23 cellular contexts compared by ENCODE assay signal in the genomic region with DNA sequence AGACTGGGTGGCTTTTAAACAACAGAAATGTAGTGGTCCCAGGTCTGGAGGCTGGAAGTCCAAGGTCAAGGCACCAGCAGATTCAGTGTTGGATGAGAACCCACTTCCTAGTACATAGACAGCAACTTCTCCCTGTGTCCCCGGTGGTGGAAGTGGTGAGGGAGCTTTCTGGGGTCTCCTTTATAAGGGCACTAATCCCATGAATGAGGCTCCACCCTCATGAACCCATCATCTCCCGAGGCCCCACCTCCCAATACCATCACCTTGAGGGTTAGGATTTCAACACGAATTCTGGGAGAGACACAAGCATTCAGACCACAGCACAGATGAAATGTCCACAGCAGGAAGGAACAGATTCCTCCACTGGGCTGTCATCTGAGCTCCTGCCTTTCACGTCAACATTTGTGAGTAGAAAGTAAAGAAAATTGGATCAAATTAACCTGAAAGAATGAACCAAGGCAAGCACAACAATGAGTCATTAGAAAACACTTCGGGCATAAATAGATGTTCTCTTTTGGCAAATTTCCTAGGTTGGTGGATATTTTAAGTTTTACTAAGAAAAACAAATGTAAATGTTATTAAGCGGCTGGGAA.
DNase-seq lines count a peak whose midpoint lies in the region; ATAC-seq and TF ChIP-seq lines count a peak whose summit lies in the region.
"Had no signal": no experiment of that assay in that cellular context is flagged by ENCODE, and none has a peak within 500 bp of the region (broad histone marks: within the 10 kb centered on the region; RNA-seq: fewer than 3 reads in every experiment).

No MANE protein-coding gene starts in this region.

- no peak overlapping the region for H3K4me3 Mint-ChIP-seq in stimulated activated naive CD8-positive, alpha-beta T cell treated with anti-CD3 and anti-CD28 coated beads, Interleukin-15, amount 100 ng/mL, for 72 hours

- H3K4me1 Mint-ChIP-seq in stimulated activated naive CD8-positive, alpha-beta T cell treated with anti-CD3 and anti-CD28 coated beads, Interleukin-15, amount 100 ng/mL, for 72 hours: no peaks in the 10 kb centered on the region

- H3K27me3 Mint-ChIP-seq in stimulated activated naive CD8-positive, alpha-beta T cell treated with anti-CD3 and anti-CD28 coated beads, Interleukin-15, amount 100 ng/mL, for 72 hours: no peaks in the 10 kb centered on the region

- POLR2A ChIA-PET in RWPE1 (lab: Yijun Ruan, JAX; ENCODE audit: low non-redundant PET): no interaction called here

- no peak overlapping the region for H3K27ac ChIP-seq in RWPE1
- H3K27ac ChIP-seq: left lung, right atrium auricular region, SK-N-MC, vagina had no signal

- TF ChIP-seq CTCF in RWPE1 (conservative IDR thresholded peaks at IDR 0.05; ENCODE audit: low read depth): no peak

- no peaks in the 10 kb centered on the region for H3K9me3 Mint-ChIP-seq in stimulated activated naive CD8-positive, alpha-beta T cell treated with anti-CD3 and anti-CD28 coated beads, Interleukin-15, amount 100 ng/mL, for 72 hours

- no peak for ATAC-seq in GM21576 (IDR thresholded peaks at IDR 0.05; ENCODE audit: unreplicated experiment)
- no peak for ATAC-seq in stimulated activated naive CD8-positive, alpha-beta T cell treated with anti-CD3 and anti-CD28 coated beads, Interleukin-15, amount 100 ng/mL, for 72 hours
- ATAC-seq: GM12878, K562, left lung had no signal

- CTCF ChIA-PET in RWPE1 (lab: Yijun Ruan, JAX): interaction anchor here (0.8 kb wide), 1 partner anchor 126 kb away, joined by 3 read pairs; no protein-coding TSS in a partner anchor

- no peak overlapping the region for H3K27ac Mint-ChIP-seq in stimulated activated naive CD8-positive, alpha-beta T cell treated with anti-CD3 and anti-CD28 coated beads, Interleukin-15, amount 100 ng/mL, for 72 hours

- DNase-seq in ELR (ENCODE audit: low read depth) (peak; percentile 4), RWPE1 (ENCODE audit: low spot score) (peak; percentile 34), dedifferentiated amniotic fluid mesenchymal stem cell (ENCODE audit: extremely low spot score) (peak; percentile 16), non-pigmented ciliary epithelial cell (ENCODE audit: low read depth) (peak; percentile 38), C1 segment of cervical spinal cord (lab: John Stamatoyannopoulos, UW) (no peak)
- no peak for DNase-seq in stimulated activated CD4-positive, alpha-beta T cell treated with anti-CD3 and anti-CD28 coated beads, Interleukin-15, amount 100 ng/mL, for 24 hours
- DNase-seq in stimulated activated naive CD8-positive, alpha-beta T cell treated with anti-CD3 and anti-CD28 coated beads, Interleukin-15, amount 100 ng/mL, for 72 hours: no peak
- DNase-seq: activated CD4-positive, alpha-beta T cell treated with anti-CD3 and anti-CD28 coated beads, Interleukin-2, amount 50 U/mL, for 1 hour; activated naive CD4-positive, alpha-beta T cell treated with anti-CD3 and anti-CD28 coated beads, Interleukin-2, amount 50 U/mL, for 16 hours; activated T-cell treated with anti-CD3 and anti-CD28 coated beads for 4 hours; central memory CD4-positive, alpha-beta T cell; COR-L47; effector memory CD4-positive, alpha-beta T cell; foreskin melanocyte; left lung; NCI-H1048; stimulated activated CD4-positive, alpha-beta T cell treated with anti-CD3 and anti-CD28 coated beads, Interleukin-1b, Interleukin-23, amount 100 ng/mL, for 48 hours had no signal

Comparison
In these comparisons a context has a peak if more than half of its experiments do, and no peak if none do; other contexts are left out.
1. DNase-seq: peak in ELR (single experiment), RWPE1 (single experiment), dedifferentiated amniotic fluid mesenchymal stem cell (single experiment) and non-pigmented ciliary epithelial cell (single experiment); none in stimulated activated CD4-positive, alpha-beta T cell treated with anti-CD3 and anti-CD28 coated beads, Interleukin-15, amount 100 ng/mL, for 24 hours (single experiment), stimulated activated naive CD8-positive, alpha-beta T cell treated with anti-CD3 and anti-CD28 coated beads, Interleukin-15, amount 100 ng/mL, for 72 hours (0 of 2) and C1 segment of cervical spinal cord (0 of 14).